Comparison of ENCODE assay signal across 16 cellular contexts in genomic region chr20:11271319-11271718, GRCh38.
DNase-seq lines count a peak whose midpoint lies in the region; ATAC-seq and TF ChIP-seq lines count a peak whose summit lies in the region.
"Had no signal": no experiment of that assay in that cellular context is flagged by ENCODE, and none has a peak within 500 bp of the region (broad histone marks: within the 10 kb centered on the region; RNA-seq: fewer than 3 reads in every experiment).

No MANE protein-coding gene starts in this region.

- POLR2A ChIA-PET in HEK293T (lab: Yijun Ruan, JAX): no interaction called here
- POLR2A ChIA-PET in CD8-positive, alpha-beta memory T cell (lab: Charles Lee): no interaction called here

- H3K36me3 ChIP-seq in CD8-positive, alpha-beta memory T cell (ENCODE audit: insufficient read depth, low read length): no peaks in the 10 kb centered on the region
- H3K36me3 ChIP-seq: gastrocnemius medialis, left ventricle myocardium inferior, SJSA1 had no signal

- peak; percentile 9 for TF ChIP-seq CTCF in AG09309 (IDR thresholded peaks at IDR 0.05; ENCODE audit: control insufficient read depth, insufficient read depth, low read depth, low read length, missing control alignments)
- TF ChIP-seq CTCF in astrocyte of the cerebellum (IDR thresholded peaks at IDR 0.05; ENCODE audit: low read depth, low read length, missing control alignments): peak; percentile 16

- no peak overlapping the region for H3K4me3 ChIP-seq in AG09309 (ENCODE audit: control insufficient read depth, low read depth, low read length)
- no peak overlapping the region for H3K4me3 ChIP-seq in astrocyte of the cerebellum (ENCODE audit: low read depth, low read length)
- H3K4me3 ChIP-seq in CD8-positive, alpha-beta memory T cell (ENCODE audit: low read length): no peak overlapping the region
- H3K4me3 ChIP-seq: gastrocnemius medialis, left ventricle myocardium inferior, SJSA1 had no signal

- CTCF ChIA-PET in HEK293T (lab: Yijun Ruan, JAX): no interaction called here
- CTCF ChIA-PET in CD8-positive, alpha-beta memory T cell (lab: Charles Lee): no interaction called here

- no peaks in the 10 kb centered on the region for H3K9me3 Mint-ChIP-seq in activated T-cell treated with anti-CD3 and anti-CD28 coated beads, Interleukin-2, amount 50 U/mL, for 4 hours
- H3K9me3 Mint-ChIP-seq in CD8-positive, alpha-beta memory T cell: peaks cover 0 to 6% (median 0%) of the 10 kb centered on the region in 5 donors
- H3K9me3 Mint-ChIP-seq: activated naive CD8-positive, alpha-beta T cell treated with anti-CD3 and anti-CD28 coated beads, Interleukin-2, amount 10 ng/mL, durations not matched to agents 7 days and 5 days had no signal

- no peaks in the 10 kb centered on the region for H3K4me1 ChIP-seq in CD8-positive, alpha-beta memory T cell (ENCODE audit: insufficient read depth, low read length)

- H3K27ac ChIP-seq in CD8-positive, alpha-beta memory T cell (ENCODE audit: low read depth, low read length): no peak overlapping the region
- H3K27ac ChIP-seq: gastrocnemius medialis, left ventricle myocardium inferior, SJSA1 had no signal

- H3K9me3 ChIP-seq in CD8-positive, alpha-beta memory T cell (ENCODE audit: low read length): no peaks in the 10 kb centered on the region
- H3K9me3 ChIP-seq: gastrocnemius medialis, left ventricle myocardium inferior, SJSA1 had no signal

- no peak for ATAC-seq in activated T-cell treated with anti-CD3 and anti-CD28 coated beads, Interleukin-2, amount 50 U/mL, for 4 hours
- ATAC-seq: gastrocnemius medialis had no signal

- no peak overlapping the region for H3K4me3 Mint-ChIP-seq in activated T-cell treated with anti-CD3 and anti-CD28 coated beads, Interleukin-2, amount 50 U/mL, for 4 hours
- no peak overlapping the region for H3K4me3 Mint-ChIP-seq in CD8-positive, alpha-beta memory T cell
- H3K4me3 Mint-ChIP-seq: activated naive CD8-positive, alpha-beta T cell treated with anti-CD3 and anti-CD28 coated beads, Interleukin-2, amount 10 ng/mL, durations not matched to agents 7 days and 5 days had no signal

- H3K27ac Mint-ChIP-seq in CD8-positive, alpha-beta memory T cell: no peak overlapping the region
- H3K27ac Mint-ChIP-seq: activated naive CD8-positive, alpha-beta T cell treated with anti-CD3 and anti-CD28 coated beads, Interleukin-2, amount 10 ng/mL, durations not matched to agents 7 days and 5 days had no signal

- H3K27me3 ChIP-seq in CD8-positive, alpha-beta memory T cell (ENCODE audit: insufficient read depth, low read length, poor library complexity, severe bottlenecking): no peaks in the 10 kb centered on the region
- H3K27me3 ChIP-seq: gastrocnemius medialis, SJSA1 had no signal

- no peaks in the 10 kb centered on the region for H3K4me1 Mint-ChIP-seq in activated T-cell treated with anti-CD3 and anti-CD28 coated beads, Interleukin-2, amount 50 U/mL, for 4 hours (ENCODE audit: low read depth)
- no peaks in the 10 kb centered on the region for H3K4me1 Mint-ChIP-seq in CD8-positive, alpha-beta memory T cell
- H3K4me1 Mint-ChIP-seq: activated naive CD8-positive, alpha-beta T cell treated with anti-CD3 and anti-CD28 coated beads, Interleukin-2, amount 10 ng/mL, durations not matched to agents 7 days and 5 days had no signal

- H3K27me3 Mint-ChIP-seq in activated T-cell treated with anti-CD3 and anti-CD28 coated beads, Interleukin-2, amount 50 U/mL, for 4 hours (ENCODE audit: low read depth): no peaks in the 10 kb centered on the region
- H3K27me3 Mint-ChIP-seq in CD8-positive, alpha-beta memory T cell: no peaks in the 10 kb centered on the region
- H3K27me3 Mint-ChIP-seq: activated naive CD8-positive, alpha-beta T cell treated with anti-CD3 and anti-CD28 coated beads, Interleukin-2, amount 10 ng/mL, durations not matched to agents 7 days and 5 days had no signal

- in situ Hi-C loops in astrocyte of the cerebellum (cut with HindIII; ENCODE audit: low sequenced_read_pairs): no loop called here

- H3K36me3 Mint-ChIP-seq in activated T-cell treated with anti-CD3 and anti-CD28 coated beads, Interleukin-2, amount 50 U/mL, for 4 hours (ENCODE audit: insufficient read depth): no peaks in the 10 kb centered on the region
- no peaks in the 10 kb centered on the region for H3K36me3 Mint-ChIP-seq in CD8-positive, alpha-beta memory T cell
- H3K36me3 Mint-ChIP-seq: activated naive CD8-positive, alpha-beta T cell treated with anti-CD3 and anti-CD28 coated beads, Interleukin-2, amount 10 ng/mL, durations not matched to agents 7 days and 5 days had no signal

- DNase-seq in AG09309 (ENCODE audit: low read depth) (no peak), HEK293T (ENCODE audit: extremely low spot score) (peak; percentile 11), astrocyte of the cerebellum (ENCODE audit: low read depth) (no peak), kidney tubule cell (ENCODE audit: low spot score) (peak; percentile 48), occipital lobe (lab: John Stamatoyannopoulos, UW) (no peak), AML-193 (lab: John Stamatoyannopoulos, UW) (no peak)
- DNase-seq in activated T-cell treated with anti-CD3 and anti-CD28 coated beads, Interleukin-2, amount 50 U/mL, for 4 hours: no peak
- no peak for DNase-seq in CD8-positive, alpha-beta memory T cell
- DNase-seq: activated CD8-positive, alpha-beta memory T cell treated with anti-CD3 and anti-CD28 coated beads, Interleukin-2, amount 50 U/mL, for 4 hours; activated naive CD8-positive, alpha-beta T cell treated with anti-CD3 and anti-CD28 coated beads, Interleukin-2, amount 10 ng/mL, durations not matched to agents 7 days and 5 days; EL; gastrocnemius medialis; left ventricle myocardium inferior; MM.1S; NCI-H526 had no signal

TF ChIP-seq in HEK293T, 16 proteins besides CTCF, POLR2A, EP300 and RAD21:
- no peak for TF ChIP-seq LEF1 (IDR thresholded peaks at IDR 0.05; ENCODE audit: borderline replicate concordance)
- TF ChIP-seq FOXA1 (IDR thresholded peaks at IDR 0.05): no peak
- no peak for TF ChIP-seq TARDBP (IDR thresholded peaks at IDR 0.05)
- TF ChIP-seq ELF4 (IDR thresholded peaks at IDR 0.05): no peak
- no peak for TF ChIP-seq SUZ12 (IDR thresholded peaks at IDR 0.05)
- TF ChIP-seq CTBP1 (IDR thresholded peaks at IDR 0.05; ENCODE audit: borderline replicate concordance): no peak
- TF ChIP-seq L3MBTL2 (conservative IDR thresholded peaks at IDR 0.05): no peak
- no peak for TF ChIP-seq BHLHE40 (IDR thresholded peaks at IDR 0.05; ENCODE audit: borderline replicate concordance)
- no peak for TF ChIP-seq NFRKB (IDR thresholded peaks at IDR 0.05)

Comparison
In these comparisons a context has a peak if more than half of its experiments do, and no peak if none do; other contexts are left out.
1. DNase-seq: peak in HEK293T (single experiment) and kidney tubule cell (single experiment); none in AG09309 (single experiment), astrocyte of the cerebellum (single experiment), occipital lobe (single experiment), activated T-cell treated with anti-CD3 and anti-CD28 coated beads, Interleukin-2, amount 50 U/mL, for 4 hours (single experiment), AML-193 (0 of 2) and CD8-positive, alpha-beta memory T cell (0 of 5).